ENCODE assay signal across 1 cellular context in the genomic region with DNA sequence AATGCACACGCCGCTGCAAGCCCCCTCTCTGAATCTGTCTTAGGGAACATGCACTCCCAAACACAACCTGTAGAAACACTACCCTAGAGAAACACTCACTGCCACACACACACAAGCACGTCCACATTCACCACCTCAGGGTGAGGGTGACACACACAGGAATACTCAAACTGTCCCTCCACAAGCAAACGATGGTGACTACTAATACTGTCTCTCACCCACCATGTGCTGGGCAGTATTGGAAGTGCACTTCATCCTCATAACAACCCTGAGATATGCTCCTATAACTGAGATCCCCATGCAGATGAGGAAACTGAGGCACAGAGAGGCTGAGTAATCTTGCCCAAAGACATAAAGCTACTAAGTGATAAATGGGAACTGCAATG.
TF ChIP-seq lines count a peak whose summit lies in the region.

No MANE protein-coding gene starts in this region.

TF ChIP-seq in HepG2, 621 proteins besides CTCF, POLR2A, EP300 and RAD21:
- TF ChIP-seq, protein P1, sequence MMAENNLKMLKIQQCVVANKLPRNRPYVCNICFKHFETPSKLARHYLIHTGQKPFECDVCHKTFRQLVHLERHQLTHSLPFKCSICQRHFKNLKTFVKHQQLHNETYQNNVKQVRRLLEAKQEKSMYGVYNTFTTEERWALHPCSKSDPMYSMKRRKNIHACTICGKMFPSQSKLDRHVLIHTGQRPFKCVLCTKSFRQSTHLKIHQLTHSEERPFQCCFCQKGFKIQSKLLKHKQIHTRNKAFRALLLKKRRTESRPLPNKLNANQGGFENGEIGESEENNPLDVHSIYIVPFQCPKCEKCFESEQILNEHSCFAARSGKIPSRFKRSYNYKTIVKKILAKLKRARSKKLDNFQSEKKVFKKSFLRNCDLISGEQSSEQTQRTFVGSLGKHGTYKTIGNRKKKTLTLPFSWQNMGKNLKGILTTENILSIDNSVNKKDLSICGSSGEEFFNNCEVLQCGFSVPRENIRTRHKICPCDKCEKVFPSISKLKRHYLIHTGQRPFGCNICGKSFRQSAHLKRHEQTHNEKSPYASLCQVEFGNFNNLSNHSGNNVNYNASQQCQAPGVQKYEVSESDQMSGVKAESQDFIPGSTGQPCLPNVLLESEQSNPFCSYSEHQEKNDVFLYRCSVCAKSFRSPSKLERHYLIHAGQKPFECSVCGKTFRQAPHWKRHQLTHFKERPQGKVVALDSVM (CRISPR knock-in tag; IDR thresholded peaks at IDR 0.05), result no peak
- TF ChIP-seq, protein P2, sequence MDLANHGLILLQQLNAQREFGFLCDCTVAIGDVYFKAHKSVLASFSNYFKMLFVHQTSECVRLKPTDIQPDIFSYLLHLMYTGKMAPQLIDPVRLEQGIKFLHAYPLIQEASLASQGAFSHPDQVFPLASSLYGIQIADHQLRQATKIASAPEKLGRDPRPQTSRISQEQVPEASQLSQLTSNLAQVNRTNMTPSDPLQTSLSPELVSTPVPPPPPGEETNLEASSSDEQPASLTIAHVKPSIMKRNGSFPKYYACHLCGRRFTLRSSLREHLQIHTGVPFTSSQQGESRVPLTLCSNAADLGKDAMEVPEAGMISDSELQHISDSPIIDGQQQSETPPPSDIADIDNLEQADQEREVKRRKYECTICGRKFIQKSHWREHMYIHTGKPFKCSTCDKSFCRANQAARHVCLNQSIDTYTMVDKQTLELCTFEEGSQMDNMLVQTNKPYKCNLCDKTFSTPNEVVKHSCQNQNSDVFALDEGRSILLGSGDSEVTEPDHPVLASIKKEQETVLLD (CRISPR knock-in tag; IDR thresholded peaks at IDR 0.05; ENCODE audit: low read depth), result 0 out of 2 replicates have a peak, but pooled peaks have one; percentile 27
- TF ChIP-seq NR1H2 (CRISPR knock-in tag; IDR thresholded peaks at IDR 0.05; ENCODE audit: borderline replicate concordance, low read depth), result no peak
- TF ChIP-seq, protein P3, sequence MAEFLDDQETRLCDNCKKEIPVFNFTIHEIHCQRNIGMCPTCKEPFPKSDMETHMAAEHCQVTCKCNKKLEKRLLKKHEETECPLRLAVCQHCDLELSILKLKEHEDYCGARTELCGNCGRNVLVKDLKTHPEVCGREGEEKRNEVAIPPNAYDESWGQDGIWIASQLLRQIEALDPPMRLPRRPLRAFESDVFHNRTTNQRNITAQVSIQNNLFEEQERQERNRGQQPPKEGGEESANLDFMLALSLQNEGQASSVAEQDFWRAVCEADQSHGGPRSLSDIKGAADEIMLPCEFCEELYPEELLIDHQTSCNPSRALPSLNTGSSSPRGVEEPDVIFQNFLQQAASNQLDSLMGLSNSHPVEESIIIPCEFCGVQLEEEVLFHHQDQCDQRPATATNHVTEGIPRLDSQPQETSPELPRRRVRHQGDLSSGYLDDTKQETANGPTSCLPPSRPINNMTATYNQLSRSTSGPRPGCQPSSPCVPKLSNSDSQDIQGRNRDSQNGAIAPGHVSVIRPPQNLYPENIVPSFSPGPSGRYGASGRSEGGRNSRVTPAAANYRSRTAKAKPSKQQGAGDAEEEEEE (CRISPR knock-in tag; IDR thresholded peaks at IDR 0.05; ENCODE audit: borderline replicate concordance), result no peak
- TF ChIP-seq AKAP8 (CRISPR knock-in tag; IDR thresholded peaks at IDR 0.05), result 0 out of 2 replicates have a peak, but pooled peaks have one; percentile 14
- TF ChIP-seq, protein P4, sequence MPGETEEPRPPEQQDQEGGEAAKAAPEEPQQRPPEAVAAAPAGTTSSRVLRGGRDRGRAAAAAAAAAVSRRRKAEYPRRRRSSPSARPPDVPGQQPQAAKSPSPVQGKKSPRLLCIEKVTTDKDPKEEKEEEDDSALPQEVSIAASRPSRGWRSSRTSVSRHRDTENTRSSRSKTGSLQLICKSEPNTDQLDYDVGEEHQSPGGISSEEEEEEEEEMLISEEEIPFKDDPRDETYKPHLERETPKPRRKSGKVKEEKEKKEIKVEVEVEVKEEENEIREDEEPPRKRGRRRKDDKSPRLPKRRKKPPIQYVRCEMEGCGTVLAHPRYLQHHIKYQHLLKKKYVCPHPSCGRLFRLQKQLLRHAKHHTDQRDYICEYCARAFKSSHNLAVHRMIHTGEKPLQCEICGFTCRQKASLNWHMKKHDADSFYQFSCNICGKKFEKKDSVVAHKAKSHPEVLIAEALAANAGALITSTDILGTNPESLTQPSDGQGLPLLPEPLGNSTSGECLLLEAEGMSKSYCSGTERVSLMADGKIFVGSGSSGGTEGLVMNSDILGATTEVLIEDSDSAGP (CRISPR knock-in tag; IDR thresholded peaks at IDR 0.05; ENCODE audit: borderline replicate concordance), result no peak
- no peak for TF ChIP-seq KLF13 (CRISPR knock-in tag; IDR thresholded peaks at IDR 0.05)
- TF ChIP-seq FOXA1 (IDR thresholded peaks at IDR 0.05), result no peak
- TF ChIP-seq FOXA1 (CRISPR knock-in tag; IDR thresholded peaks at IDR 0.05), result no peak
- TF ChIP-seq ZMYM4 (CRISPR knock-in tag; IDR thresholded peaks at IDR 0.05), result no peak
- TF ChIP-seq, protein P5, sequence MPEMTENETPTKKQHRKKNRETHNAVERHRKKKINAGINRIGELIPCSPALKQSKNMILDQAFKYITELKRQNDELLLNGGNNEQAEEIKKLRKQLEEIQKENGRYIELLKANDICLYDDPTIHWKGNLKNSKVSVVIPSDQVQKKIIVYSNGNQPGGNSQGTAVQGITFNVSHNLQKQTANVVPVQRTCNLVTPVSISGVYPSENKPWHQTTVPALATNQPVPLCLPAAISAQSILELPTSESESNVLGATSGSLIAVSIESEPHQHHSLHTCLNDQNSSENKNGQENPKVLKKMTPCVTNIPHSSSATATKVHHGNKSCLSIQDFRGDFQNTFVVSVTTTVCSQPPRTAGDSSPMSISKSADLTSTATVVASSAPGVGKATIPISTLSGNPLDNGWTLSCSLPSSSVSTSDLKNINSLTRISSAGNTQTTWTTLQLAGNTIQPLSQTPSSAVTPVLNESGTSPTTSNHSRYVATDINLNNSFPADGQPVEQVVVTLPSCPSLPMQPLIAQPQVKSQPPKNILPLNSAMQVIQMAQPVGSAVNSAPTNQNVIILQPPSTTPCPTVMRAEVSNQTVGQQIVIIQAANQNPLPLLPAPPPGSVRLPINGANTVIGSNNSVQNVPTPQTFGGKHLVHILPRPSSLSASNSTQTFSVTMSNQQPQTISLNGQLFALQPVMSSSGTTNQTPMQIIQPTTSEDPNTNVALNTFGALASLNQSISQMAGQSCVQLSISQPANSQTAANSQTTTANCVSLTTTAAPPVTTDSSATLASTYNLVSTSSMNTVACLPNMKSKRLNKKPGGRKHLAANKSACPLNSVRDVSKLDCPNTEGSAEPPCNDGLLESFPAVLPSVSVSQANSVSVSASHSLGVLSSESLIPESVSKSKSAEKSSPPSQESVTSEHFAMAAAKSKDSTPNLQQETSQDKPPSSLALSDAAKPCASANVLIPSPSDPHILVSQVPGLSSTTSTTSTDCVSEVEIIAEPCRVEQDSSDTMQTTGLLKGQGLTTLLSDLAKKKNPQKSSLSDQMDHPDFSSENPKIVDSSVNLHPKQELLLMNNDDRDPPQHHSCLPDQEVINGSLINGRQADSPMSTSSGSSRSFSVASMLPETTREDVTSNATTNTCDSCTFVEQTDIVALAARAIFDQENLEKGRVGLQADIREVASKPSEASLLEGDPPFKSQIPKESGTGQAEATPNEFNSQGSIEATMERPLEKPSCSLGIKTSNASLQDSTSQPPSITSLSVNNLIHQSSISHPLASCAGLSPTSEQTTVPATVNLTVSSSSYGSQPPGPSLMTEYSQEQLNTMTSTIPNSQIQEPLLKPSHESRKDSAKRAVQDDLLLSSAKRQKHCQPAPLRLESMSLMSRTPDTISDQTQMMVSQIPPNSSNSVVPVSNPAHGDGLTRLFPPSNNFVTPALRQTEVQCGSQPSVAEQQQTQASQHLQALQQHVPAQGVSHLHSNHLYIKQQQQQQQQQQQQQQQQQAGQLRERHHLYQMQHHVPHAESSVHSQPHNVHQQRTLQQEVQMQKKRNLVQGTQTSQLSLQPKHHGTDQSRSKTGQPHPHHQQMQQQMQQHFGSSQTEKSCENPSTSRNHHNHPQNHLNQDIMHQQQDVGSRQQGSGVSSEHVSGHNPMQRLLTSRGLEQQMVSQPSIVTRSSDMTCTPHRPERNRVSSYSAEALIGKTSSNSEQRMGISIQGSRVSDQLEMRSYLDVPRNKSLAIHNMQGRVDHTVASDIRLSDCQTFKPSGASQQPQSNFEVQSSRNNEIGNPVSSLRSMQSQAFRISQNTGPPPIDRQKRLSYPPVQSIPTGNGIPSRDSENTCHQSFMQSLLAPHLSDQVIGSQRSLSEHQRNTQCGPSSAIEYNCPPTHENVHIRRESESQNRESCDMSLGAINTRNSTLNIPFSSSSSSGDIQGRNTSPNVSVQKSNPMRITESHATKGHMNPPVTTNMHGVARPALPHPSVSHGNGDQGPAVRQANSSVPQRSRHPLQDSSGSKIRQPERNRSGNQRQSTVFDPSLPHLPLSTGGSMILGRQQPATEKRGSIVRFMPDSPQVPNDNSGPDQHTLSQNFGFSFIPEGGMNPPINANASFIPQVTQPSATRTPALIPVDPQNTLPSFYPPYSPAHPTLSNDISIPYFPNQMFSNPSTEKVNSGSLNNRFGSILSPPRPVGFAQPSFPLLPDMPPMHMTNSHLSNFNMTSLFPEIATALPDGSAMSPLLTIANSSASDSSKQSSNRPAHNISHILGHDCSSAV (CRISPR knock-in tag; IDR thresholded peaks at IDR 0.05; ENCODE audit: borderline replicate concordance), result no peak
- TF ChIP-seq, protein P6, sequence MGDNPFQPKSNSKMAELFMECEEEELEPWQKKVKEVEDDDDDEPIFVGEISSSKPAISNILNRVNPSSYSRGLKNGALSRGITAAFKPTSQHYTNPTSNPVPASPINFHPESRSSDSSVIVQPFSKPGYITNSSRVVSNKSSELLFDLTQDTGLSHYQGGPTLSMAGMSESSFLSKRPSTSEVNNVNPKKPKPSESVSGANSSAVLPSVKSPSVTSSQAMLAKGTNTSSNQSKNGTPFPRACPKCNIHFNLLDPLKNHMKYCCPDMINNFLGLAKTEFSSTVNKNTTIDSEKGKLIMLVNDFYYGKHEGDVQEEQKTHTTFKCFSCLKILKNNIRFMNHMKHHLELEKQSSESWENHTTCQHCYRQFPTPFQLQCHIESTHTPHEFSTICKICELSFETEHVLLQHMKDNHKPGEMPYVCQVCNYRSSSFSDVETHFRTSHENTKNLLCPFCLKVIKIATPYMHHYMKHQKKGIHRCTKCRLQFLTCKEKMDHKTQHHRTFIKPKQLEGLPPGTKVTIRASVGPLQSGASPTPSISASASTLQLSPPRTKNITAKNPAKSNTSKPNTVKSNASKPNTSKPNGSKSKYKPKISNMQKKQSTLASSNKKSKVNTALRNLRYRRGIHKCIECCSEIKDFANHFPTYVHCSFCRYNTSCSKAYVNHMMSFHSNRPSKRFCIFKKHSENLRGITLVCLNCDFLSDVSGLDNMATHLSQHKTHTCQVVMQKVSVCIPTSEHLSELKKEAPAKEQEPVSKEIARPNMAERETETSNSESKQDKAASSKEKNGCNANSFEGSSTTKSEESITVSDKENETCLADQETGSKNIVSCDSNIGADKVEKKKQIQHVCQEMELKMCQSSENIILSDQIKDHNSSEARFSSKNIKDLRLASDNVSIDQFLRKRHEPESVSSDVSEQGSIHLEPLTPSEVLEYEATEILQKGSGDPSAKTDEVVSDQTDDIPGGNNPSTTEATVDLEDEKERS (CRISPR knock-in tag; IDR thresholded peaks at IDR 0.05), result no peak
- TF ChIP-seq, protein P7, sequence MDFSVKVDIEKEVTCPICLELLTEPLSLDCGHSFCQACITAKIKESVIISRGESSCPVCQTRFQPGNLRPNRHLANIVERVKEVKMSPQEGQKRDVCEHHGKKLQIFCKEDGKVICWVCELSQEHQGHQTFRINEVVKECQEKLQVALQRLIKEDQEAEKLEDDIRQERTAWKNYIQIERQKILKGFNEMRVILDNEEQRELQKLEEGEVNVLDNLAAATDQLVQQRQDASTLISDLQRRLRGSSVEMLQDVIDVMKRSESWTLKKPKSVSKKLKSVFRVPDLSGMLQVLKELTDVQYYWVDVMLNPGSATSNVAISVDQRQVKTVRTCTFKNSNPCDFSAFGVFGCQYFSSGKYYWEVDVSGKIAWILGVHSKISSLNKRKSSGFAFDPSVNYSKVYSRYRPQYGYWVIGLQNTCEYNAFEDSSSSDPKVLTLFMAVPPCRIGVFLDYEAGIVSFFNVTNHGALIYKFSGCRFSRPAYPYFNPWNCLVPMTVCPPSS (IDR thresholded peaks at IDR 0.05), result no peak
